1 cellular context compared by ENCODE assay signal in the genomic region with DNA sequence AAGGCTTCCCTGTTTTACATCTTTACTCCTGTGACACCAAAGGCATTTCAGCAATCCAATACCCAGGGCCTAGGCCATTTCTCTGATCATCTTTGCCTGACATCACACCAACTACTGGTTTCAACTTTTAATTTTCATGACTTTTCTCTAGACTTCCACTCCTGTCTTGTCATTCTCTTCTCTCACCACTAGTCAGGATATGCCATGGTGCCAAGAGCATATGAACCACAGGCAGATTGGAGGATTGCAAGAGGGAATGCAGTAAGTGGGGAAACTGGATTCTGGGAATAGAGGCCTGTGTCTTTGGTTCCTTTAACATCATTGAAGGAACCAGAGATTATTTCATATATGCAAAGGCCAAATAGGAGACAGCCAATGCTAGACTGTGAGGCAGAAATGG.
TF ChIP-seq lines count a peak whose summit lies in the region.

No MANE protein-coding gene starts in this region.

TF ChIP-seq in K562, 482 proteins besides CTCF, POLR2A, EP300 and RAD21 (continued from another document):
- TF ChIP-seq, protein P1, sequence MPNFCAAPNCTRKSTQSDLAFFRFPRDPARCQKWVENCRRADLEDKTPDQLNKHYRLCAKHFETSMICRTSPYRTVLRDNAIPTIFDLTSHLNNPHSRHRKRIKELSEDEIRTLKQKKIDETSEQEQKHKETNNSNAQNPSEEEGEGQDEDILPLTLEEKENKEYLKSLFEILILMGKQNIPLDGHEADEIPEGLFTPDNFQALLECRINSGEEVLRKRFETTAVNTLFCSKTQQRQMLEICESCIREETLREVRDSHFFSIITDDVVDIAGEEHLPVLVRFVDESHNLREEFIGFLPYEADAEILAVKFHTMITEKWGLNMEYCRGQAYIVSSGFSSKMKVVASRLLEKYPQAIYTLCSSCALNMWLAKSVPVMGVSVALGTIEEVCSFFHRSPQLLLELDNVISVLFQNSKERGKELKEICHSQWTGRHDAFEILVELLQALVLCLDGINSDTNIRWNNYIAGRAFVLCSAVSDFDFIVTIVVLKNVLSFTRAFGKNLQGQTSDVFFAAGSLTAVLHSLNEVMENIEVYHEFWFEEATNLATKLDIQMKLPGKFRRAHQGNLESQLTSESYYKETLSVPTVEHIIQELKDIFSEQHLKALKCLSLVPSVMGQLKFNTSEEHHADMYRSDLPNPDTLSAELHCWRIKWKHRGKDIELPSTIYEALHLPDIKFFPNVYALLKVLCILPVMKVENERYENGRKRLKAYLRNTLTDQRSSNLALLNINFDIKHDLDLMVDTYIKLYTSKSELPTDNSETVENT (CRISPR knock-in tag; IDR thresholded peaks at IDR 0.05): no peak
- TF ChIP-seq, protein P2, sequence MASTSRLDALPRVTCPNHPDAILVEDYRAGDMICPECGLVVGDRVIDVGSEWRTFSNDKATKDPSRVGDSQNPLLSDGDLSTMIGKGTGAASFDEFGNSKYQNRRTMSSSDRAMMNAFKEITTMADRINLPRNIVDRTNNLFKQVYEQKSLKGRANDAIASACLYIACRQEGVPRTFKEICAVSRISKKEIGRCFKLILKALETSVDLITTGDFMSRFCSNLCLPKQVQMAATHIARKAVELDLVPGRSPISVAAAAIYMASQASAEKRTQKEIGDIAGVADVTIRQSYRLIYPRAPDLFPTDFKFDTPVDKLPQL (IDR thresholded peaks at IDR 0.05; ENCODE audit: extremely low read depth, insufficient read length): no peak
- TF ChIP-seq FIP1L1 (IDR thresholded peaks at IDR 0.05; ENCODE audit: low read depth, low read length, poor library complexity, severe bottlenecking) (no peak), CBX8 (IDR thresholded peaks at IDR 0.05; ENCODE audit: borderline replicate concordance, extremely low read depth, low read depth, low read length, poor library complexity, severe bottlenecking) (no peak), ZNF324 (CRISPR knock-in tag; IDR thresholded peaks at IDR 0.05) (no peak), POLR2B (IDR thresholded peaks at IDR 0.05; ENCODE audit: low read depth, partially characterized antibody) (no peak)
- TF ChIP-seq, protein P3, sequence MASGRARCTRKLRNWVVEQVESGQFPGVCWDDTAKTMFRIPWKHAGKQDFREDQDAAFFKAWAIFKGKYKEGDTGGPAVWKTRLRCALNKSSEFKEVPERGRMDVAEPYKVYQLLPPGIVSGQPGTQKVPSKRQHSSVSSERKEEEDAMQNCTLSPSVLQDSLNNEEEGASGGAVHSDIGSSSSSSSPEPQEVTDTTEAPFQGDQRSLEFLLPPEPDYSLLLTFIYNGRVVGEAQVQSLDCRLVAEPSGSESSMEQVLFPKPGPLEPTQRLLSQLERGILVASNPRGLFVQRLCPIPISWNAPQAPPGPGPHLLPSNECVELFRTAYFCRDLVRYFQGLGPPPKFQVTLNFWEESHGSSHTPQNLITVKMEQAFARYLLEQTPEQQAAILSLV (tag; IDR thresholded peaks at IDR 0.05): no peak
- TF ChIP-seq, protein P4, sequence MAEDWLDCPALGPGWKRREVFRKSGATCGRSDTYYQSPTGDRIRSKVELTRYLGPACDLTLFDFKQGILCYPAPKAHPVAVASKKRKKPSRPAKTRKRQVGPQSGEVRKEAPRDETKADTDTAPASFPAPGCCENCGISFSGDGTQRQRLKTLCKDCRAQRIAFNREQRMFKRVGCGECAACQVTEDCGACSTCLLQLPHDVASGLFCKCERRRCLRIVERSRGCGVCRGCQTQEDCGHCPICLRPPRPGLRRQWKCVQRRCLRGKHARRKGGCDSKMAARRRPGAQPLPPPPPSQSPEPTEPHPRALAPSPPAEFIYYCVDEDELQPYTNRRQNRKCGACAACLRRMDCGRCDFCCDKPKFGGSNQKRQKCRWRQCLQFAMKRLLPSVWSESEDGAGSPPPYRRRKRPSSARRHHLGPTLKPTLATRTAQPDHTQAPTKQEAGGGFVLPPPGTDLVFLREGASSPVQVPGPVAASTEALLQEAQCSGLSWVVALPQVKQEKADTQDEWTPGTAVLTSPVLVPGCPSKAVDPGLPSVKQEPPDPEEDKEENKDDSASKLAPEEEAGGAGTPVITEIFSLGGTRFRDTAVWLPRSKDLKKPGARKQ (CRISPR knock-in tag; IDR thresholded peaks at IDR 0.05): no peak
